Comparison of ENCODE assay signal across 18 cellular contexts in the genomic region with DNA sequence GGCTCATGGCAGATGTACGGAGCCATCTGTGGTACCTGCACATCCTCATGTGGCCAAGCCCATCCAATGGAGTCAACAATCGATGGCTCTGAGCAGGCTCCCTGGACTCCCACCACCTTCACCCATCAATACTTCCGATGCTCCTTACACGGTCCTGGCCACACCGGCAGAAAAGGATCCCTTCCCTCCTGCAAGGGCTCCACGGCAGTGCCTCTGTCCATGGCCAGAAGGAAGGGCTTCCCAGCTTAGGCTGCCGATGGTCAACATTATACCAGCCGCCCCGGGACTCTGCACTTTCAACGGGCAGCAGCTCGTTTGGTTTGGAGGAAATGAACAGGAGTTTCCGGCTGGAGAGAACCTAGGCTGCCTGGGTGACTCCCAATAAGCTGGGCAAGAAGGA. TPM values are rescaled to one million over a fixed set of nuclear protein-coding genes. Genes with fewer than 3 reads are reported as not detected.
DNase-seq lines count a peak whose midpoint lies in the region; ATAC-seq, FAIRE-seq and TF ChIP-seq lines count a peak whose summit lies in the region.
"Had no signal": no experiment of that assay in that cellular context is flagged by ENCODE, and none has a peak within 500 bp of the region (broad histone marks: within the 10 kb centered on the region; RNA-seq: fewer than 3 reads in every experiment).

No MANE protein-coding gene starts in this region.

- in situ Hi-C loops in HepG2 (cut with HindIII; ENCODE audit: extremely low pct_ligation_motif_present, low pct_unique_long_range_greater_than_20kb): no loop called here

- peaks cover 24% of the 10 kb centered on the region for H3K4me1 Mint-ChIP-seq in dendritic cell treated with granulocyte-macrophage colony-stimulating factor and Interleukin-4, amounts not matched to agents 40 ng/mL and 50 ng/mL, for 4 days (ENCODE audit: low read depth)
- peaks cover 15% of the 10 kb centered on the region for H3K4me1 Mint-ChIP-seq in stimulated activated effector memory CD8-positive, alpha-beta T cell treated with anti-CD3 and anti-CD28 coated beads, Interleukin-12 subunit alpha, Interleukin-12 subunit beta, amount 100 ng/mL, for 72 hours

- H3K4me2 ChIP-seq in HepG2 (ENCODE audit: low read depth, low read length): peak overlapping the region; percentile 28
- H3K4me2 ChIP-seq: BLaER1, KMS-11 had no signal

- TF ChIP-seq RAD21 in HepG2 (CRISPR knock-in tag; IDR thresholded peaks at IDR 0.05): no peak

- intact Hi-C loops in HepG2 (cut with micrococcal nuclease; ENCODE audit: unreplicated experiment): no loop called here
- intact Hi-C loops in right lobe of liver (cut with DNase I): no loop called here
- intact Hi-C loops in dendritic cell treated with granulocyte-macrophage colony-stimulating factor and Interleukin-4, amounts not matched to agents 40 ng/mL and 50 ng/mL, for 4 days (cut with micrococcal nuclease): no loop called here

- H3K27me3 Mint-ChIP-seq in dendritic cell treated with granulocyte-macrophage colony-stimulating factor and Interleukin-4, amounts not matched to agents 40 ng/mL and 50 ng/mL, for 4 days: peaks cover 20% of the 10 kb centered on the region
- H3K27me3 Mint-ChIP-seq: CD4-positive, alpha-beta memory T cell had no signal

- 57% methylated on average over 11 of the region's 12 CpGs for WGBS in HepG2 (ENCODE audit: low lambda C conversion rate)
- 70% methylated on average over 2 of the region's 12 CpGs for WGBS in right lobe of liver (ENCODE audit: insufficient coverage, low coverage, low lambda C conversion rate, missing lambda C conversion rate)

- no peak overlapping the region for H3K9ac ChIP-seq in HepG2 (ENCODE audit: insufficient read depth, low read depth, low read length)
- H3K9ac ChIP-seq: BLaER1, KMS-11 had no signal

- H3K4me1 ChIP-seq in HepG2 (ENCODE audit: insufficient read depth, low read length) (peaks cover 42% of the 10 kb centered on the region), right lobe of liver (no peaks in the 10 kb centered on the region)

- ATAC-seq in HepG2 (no peak), right lobe of liver (no peak)
- ATAC-seq in stimulated activated effector memory CD8-positive, alpha-beta T cell treated with anti-CD3 and anti-CD28 coated beads, Interleukin-12 subunit alpha, Interleukin-12 subunit beta, amount 100 ng/mL, for 72 hours: no peak

- CTCF ChIA-PET in HepG2 (lab: Yijun Ruan, JAX; ENCODE audit: low intra/inter-chr PET ratio, low total read pairs): no interaction called here

- no peak for TF ChIP-seq EP300 in HepG2 (IDR thresholded peaks at IDR 0.05; ENCODE audit: low read depth in 2 of 2, low read length in 2 of 2)
- no peak for TF ChIP-seq EP300 in HepG2 (CRISPR knock-in tag; IDR thresholded peaks at IDR 0.05; ENCODE audit: borderline replicate concordance)

- no TSS peak for BruUV-seq in HepG2 (replicated peaks; lab: Mats Ljungman, UMichigan)

- H4K20me1 ChIP-seq in HepG2 (ENCODE audit: insufficient read depth, low read length): no peaks in the 10 kb centered on the region; the same call in 1 of the 2 replicates
- H4K20me1 ChIP-seq: BLaER1 had no signal

- H3K27ac ChIP-seq in HepG2 (ENCODE audit: extremely low read length, insufficient read depth, low read length) (no peak overlapping the region), right lobe of liver (no peak overlapping the region)
- H3K27ac ChIP-seq: 22Rv1, BLaER1, KMS-11 had no signal

- H3K27me3 ChIP-seq in HepG2 (ENCODE audit: control insufficient read depth in 1 of 2, insufficient read depth in 2 of 2, low read length in 2 of 2) (no peaks in the 10 kb centered on the region), right lobe of liver (no peaks in the 10 kb centered on the region)
- H3K27me3 ChIP-seq: BLaER1 had no signal

- H3K4me3 ChIP-seq in HepG2 (replicated peaks in 1 of 3; ENCODE audit: insufficient read depth in 1 of 3, low read depth in 2 of 3, low read length in 3 of 3): no peak overlapping the region; a peak in 1 of 6 replicates
- no peak overlapping the region for H3K4me3 ChIP-seq in right lobe of liver
- H3K4me3 ChIP-seq: BLaER1 had no signal

- H3K79me2 ChIP-seq in HepG2 (ENCODE audit: insufficient read depth, low read length): no peaks in the 10 kb centered on the region

- no peak for TF ChIP-seq POLR2A in HepG2 (IDR thresholded peaks at IDR 0.05; ENCODE audit: insufficient read depth in 1 of 2, low read depth in 2 of 2, low read length in 2 of 2)
- no peak for TF ChIP-seq POLR2A in right lobe of liver (IDR thresholded peaks at IDR 0.05)

- H2AFZ ChIP-seq in HepG2 (ENCODE audit: low read length): no peak overlapping the region

- DNase-seq in HepG2 (ENCODE audit: low spot score) (no peak), right lobe of liver (no peak), iPS-NIHi11 (ENCODE audit: low spot score) (no peak), NCI-H187 (lab: John Stamatoyannopoulos, UW) (no peak)
- no peak for DNase-seq in stimulated activated effector memory CD8-positive, alpha-beta T cell treated with anti-CD3 and anti-CD28 coated beads, Interleukin-12 subunit alpha, Interleukin-12 subunit beta, amount 100 ng/mL, for 72 hours (ENCODE audit: low spot score in 2 of 2)
- DNase-seq: CD4-positive, alpha-beta memory T cell; DMS79 treated with DMSO at 0.1 percent for 48 hours; GF-D8; HCEC 1CT; HFFc6 had no signal

- H3K9me3 Mint-ChIP-seq in dendritic cell treated with granulocyte-macrophage colony-stimulating factor and Interleukin-4, amounts not matched to agents 40 ng/mL and 50 ng/mL, for 4 days: no peaks in the 10 kb centered on the region
- no peaks in the 10 kb centered on the region for H3K9me3 Mint-ChIP-seq in stimulated activated effector memory CD8-positive, alpha-beta T cell treated with anti-CD3 and anti-CD28 coated beads, Interleukin-12 subunit alpha, Interleukin-12 subunit beta, amount 100 ng/mL, for 72 hours
- H3K9me3 Mint-ChIP-seq: CD4-positive, alpha-beta memory T cell; HFFc6 had no signal

- H3K36me3 ChIP-seq in HepG2 (replicated peaks in 1 of 2; ENCODE audit: control insufficient read depth in 1 of 2, insufficient read depth in 2 of 2, low read length in 2 of 2) (peaks cover 0 to 2% of the 10 kb centered on the region in 2 experiments; a peak in 1 of 5 replicates), right lobe of liver (peaks cover 0 to 5% (median 0%) of the 10 kb centered on the region in 4 donors)

- H3K27ac Mint-ChIP-seq in dendritic cell treated with granulocyte-macrophage colony-stimulating factor and Interleukin-4, amounts not matched to agents 40 ng/mL and 50 ng/mL, for 4 days: peak overlapping the region; percentile 75
- H3K27ac Mint-ChIP-seq in stimulated activated effector memory CD8-positive, alpha-beta T cell treated with anti-CD3 and anti-CD28 coated beads, Interleukin-12 subunit alpha, Interleukin-12 subunit beta, amount 100 ng/mL, for 72 hours: peak overlapping the region; percentile 54
- H3K27ac Mint-ChIP-seq: CD14-positive monocyte; CD4-positive, alpha-beta memory T cell; HFFc6 had no signal

- H3K4me3 Mint-ChIP-seq in dendritic cell treated with granulocyte-macrophage colony-stimulating factor and Interleukin-4, amounts not matched to agents 40 ng/mL and 50 ng/mL, for 4 days: no peak overlapping the region
- H3K4me3 Mint-ChIP-seq in stimulated activated effector memory CD8-positive, alpha-beta T cell treated with anti-CD3 and anti-CD28 coated beads, Interleukin-12 subunit alpha, Interleukin-12 subunit beta, amount 100 ng/mL, for 72 hours: no peak overlapping the region
- H3K4me3 Mint-ChIP-seq: CD14-positive monocyte; CD4-positive, alpha-beta memory T cell; HFFc6 had no signal

- peaks cover 81% of the 10 kb centered on the region for H3K36me3 Mint-ChIP-seq in dendritic cell treated with granulocyte-macrophage colony-stimulating factor and Interleukin-4, amounts not matched to agents 40 ng/mL and 50 ng/mL, for 4 days (ENCODE audit: low read depth)
- peaks cover 22% of the 10 kb centered on the region for H3K36me3 Mint-ChIP-seq in stimulated activated effector memory CD8-positive, alpha-beta T cell treated with anti-CD3 and anti-CD28 coated beads, Interleukin-12 subunit alpha, Interleukin-12 subunit beta, amount 100 ng/mL, for 72 hours

- TF ChIP-seq CTCF in HepG2 (CRISPR knock-in tag; IDR thresholded peaks at IDR 0.05) (no peak), right lobe of liver (IDR thresholded peaks at IDR 0.05) (no peak)

- POLR2A ChIA-PET in HepG2 (lab: Yijun Ruan, JAX): interaction anchor here (1.3 kb wide), 1 partner anchor 42 kb away, joined by 3 read pairs; no protein-coding TSS in a partner anchor

- no peak for FAIRE-seq in HepG2 (lab: Jason Lieb, UNC)
- FAIRE-seq: HTR-8/SVneo had no signal

- peaks cover 6% of the 10 kb centered on the region for H3K9me3 ChIP-seq in HepG2 (ENCODE audit: low read length)
- no peaks in the 10 kb centered on the region for H3K9me3 ChIP-seq in right lobe of liver

RNA-seq across cellular contexts. Expression of gene SLX4, which starts 13.2 kb away (rescaled TPM):
- 2.5 and 3.6 TPM in 2 replicates for total RNA-seq in HepG2 (2016; rRNA removed; fragmentation: Illumina TruSeq; extraction: Trizol)
- total RNA-seq in HepG2 (2016; cell fraction: cytosol; rRNA removed; fragmentation: Illumina TruSeq; extraction: Trizol; ENCODE audit: low read depth): 0.97 and 1.0 TPM in 2 replicates
- 2.1 and 3.8 TPM in 2 replicates for total RNA-seq in HepG2 (2016; cell fraction: insoluble cytoplasmic fraction; rRNA removed; fragmentation: Illumina TruSeq; extraction: Trizol)
- total RNA-seq in HepG2 (2016; cell fraction: membrane; rRNA removed; fragmentation: Illumina TruSeq; extraction: Trizol): 1.3 and 1.6 TPM in 2 replicates
- total RNA-seq in HepG2 (2016; cell fraction: nucleus; rRNA removed; fragmentation: Illumina TruSeq; extraction: Trizol): 7.6 and 7.9 TPM in 2 replicates
- polyA plus RNA-seq in HepG2 (2011; rRNA removed): 1.1 and 1.3 TPM in 2 replicates
- polyA plus RNA-seq in HepG2 (2011; cell fraction: cytosol; rRNA removed): 0.40 and 0.46 TPM in 2 replicates
- polyA plus RNA-seq in HepG2 (2011; cell fraction: nucleus; rRNA removed): 5.4 and 5.9 TPM in 2 replicates
- 0.97 and 1.2 TPM in 2 replicates for polyA plus RNA-seq in HepG2 (2012)
- 0.16 and 0.18 TPM in 2 replicates for polyA plus RNA-seq in HepG2 (2016; cell fraction: cytosol; fragmentation: Illumina TruSeq; extraction: Trizol; ENCODE audit: low read depth)
- polyA plus RNA-seq in HepG2 (2016; cell fraction: insoluble cytoplasmic fraction; fragmentation: Illumina TruSeq; extraction: Trizol; ENCODE audit: low read depth): 1.1 and 1.7 TPM in 2 replicates
- polyA plus RNA-seq in HepG2 (2016; cell fraction: membrane; fragmentation: Illumina TruSeq; extraction: Trizol; ENCODE audit: low read depth): 0.21 and 0.31 TPM in 2 replicates
- 12.5 and 14.1 TPM in 2 replicates for polyA plus RNA-seq in HepG2 (2016; cell fraction: nucleus; fragmentation: Illumina TruSeq; extraction: Trizol; ENCODE audit: insufficient read depth, low read depth)
- 1.5 and 3.9 TPM in 2 replicates for polyA minus RNA-seq in HepG2 (2011; rRNA and poly(A)+ RNA removed; ENCODE audit: low replicate concordance)
- 0.89 and 1.1 TPM in 2 replicates for polyA minus RNA-seq in HepG2 (2011; cell fraction: cytosol; rRNA and poly(A)+ RNA removed)
- 4.4 and 5.1 TPM in 2 replicates for polyA minus RNA-seq in HepG2 (2011; cell fraction: nucleus; rRNA and poly(A)+ RNA removed)
- 1 to 10 TPM; 1.8 to 2.9 (median 2.2) TPM for total RNA-seq in right lobe of liver

RNA-seq across cellular contexts. Expression of gene NLRC3, which starts 21.0 kb away (rescaled TPM):
- total RNA-seq in HepG2 (2016; rRNA removed; fragmentation: Illumina TruSeq; extraction: Trizol): not detected in 2 replicates
- total RNA-seq in HepG2 (2016; cell fraction: cytosol; rRNA removed; fragmentation: Illumina TruSeq; extraction: Trizol; ENCODE audit: low read depth): not detected in 2 replicates
- 0.09 TPM in 1 of 2 replicates, not detected in the other for total RNA-seq in HepG2 (2016; cell fraction: insoluble cytoplasmic fraction; rRNA removed; fragmentation: Illumina TruSeq; extraction: Trizol)
- not detected in 2 replicates for total RNA-seq in HepG2 (2016; cell fraction: membrane; rRNA removed; fragmentation: Illumina TruSeq; extraction: Trizol)
- not detected in 2 replicates for total RNA-seq in HepG2 (2016; cell fraction: nucleus; rRNA removed; fragmentation: Illumina TruSeq; extraction: Trizol)
- polyA plus RNA-seq in HepG2 (2011; rRNA removed): 0.01 TPM in 1 of 2 replicates, not detected in the other
- polyA plus RNA-seq in HepG2 (2011; cell fraction: cytosol; rRNA removed): not detected in 2 replicates
- polyA plus RNA-seq in HepG2 (2011; cell fraction: nucleus; rRNA removed): 0.02 TPM in 1 of 2 replicates, not detected in the other
- polyA plus RNA-seq in HepG2 (2012): 0.09 and 0.11 TPM in 2 replicates
- not detected in 2 replicates for polyA plus RNA-seq in HepG2 (2016; cell fraction: cytosol; fragmentation: Illumina TruSeq; extraction: Trizol; ENCODE audit: low read depth)
- polyA plus RNA-seq in HepG2 (2016; cell fraction: insoluble cytoplasmic fraction; fragmentation: Illumina TruSeq; extraction: Trizol; ENCODE audit: low read depth): not detected in 2 replicates
- not detected in 2 replicates for polyA plus RNA-seq in HepG2 (2016; cell fraction: membrane; fragmentation: Illumina TruSeq; extraction: Trizol; ENCODE audit: low read depth)
- not detected in 2 replicates for polyA plus RNA-seq in HepG2 (2016; cell fraction: nucleus; fragmentation: Illumina TruSeq; extraction: Trizol; ENCODE audit: insufficient read depth, low read depth)
- polyA minus RNA-seq in HepG2 (2011; rRNA and poly(A)+ RNA removed; ENCODE audit: low replicate concordance): 0.07 TPM in 1 of 2 replicates, not detected in the other
- not detected in 2 replicates for polyA minus RNA-seq in HepG2 (2011; cell fraction: cytosol; rRNA and poly(A)+ RNA removed)
- not detected in 2 replicates for polyA minus RNA-seq in HepG2 (2011; cell fraction: nucleus; rRNA and poly(A)+ RNA removed)
- 1 to 10 TPM in 1 of 6 experiments, under 1 TPM in 5; 0.53 to 1.2 (median 0.64) TPM for total RNA-seq in right lobe of liver
- total RNA-seq: H4, HFFc6 had no signal
- polyA plus RNA-seq: AG04450 had no signal

RNA-seq across cellular contexts. Expression of gene DNASE1, which starts 56.3 kb away (rescaled TPM):
- total RNA-seq in HepG2 (2016; rRNA removed; fragmentation: Illumina TruSeq; extraction: Trizol) (3.7 and 7.1 TPM in 2 replicates), right lobe of liver (1 to 10 TPM; 1.4 to 6.2 (median 3.1) TPM)
- 9.5 and 9.7 TPM in 2 replicates for total RNA-seq in HepG2 (2016; cell fraction: cytosol; rRNA removed; fragmentation: Illumina TruSeq; extraction: Trizol; ENCODE audit: low read depth)
- total RNA-seq in HepG2 (2016; cell fraction: insoluble cytoplasmic fraction; rRNA removed; fragmentation: Illumina TruSeq; extraction: Trizol): 4.1 and 7.3 TPM in 2 replicates
- total RNA-seq in HepG2 (2016; cell fraction: membrane; rRNA removed; fragmentation: Illumina TruSeq; extraction: Trizol): 11.1 and 12.4 TPM in 2 replicates
- total RNA-seq in HepG2 (2016; cell fraction: nucleus; rRNA removed; fragmentation: Illumina TruSeq; extraction: Trizol): 11.8 and 13.6 TPM in 2 replicates
- 11.1 and 13.0 TPM in 2 replicates for polyA plus RNA-seq in HepG2 (2011; rRNA removed)
- 5.4 and 7.4 TPM in 2 replicates for polyA plus RNA-seq in HepG2 (2011; cell fraction: cytosol; rRNA removed)
- polyA plus RNA-seq in HepG2 (2011; cell fraction: nucleus; rRNA removed): 37.1 and 37.7 TPM in 2 replicates
- polyA plus RNA-seq in HepG2 (2012): 7.2 and 10.3 TPM in 2 replicates
- polyA plus RNA-seq in HepG2 (2016; cell fraction: cytosol; fragmentation: Illumina TruSeq; extraction: Trizol; ENCODE audit: low read depth): 10.1 and 11.6 TPM in 2 replicates
- 2.9 and 3.5 TPM in 2 replicates for polyA plus RNA-seq in HepG2 (2016; cell fraction: insoluble cytoplasmic fraction; fragmentation: Illumina TruSeq; extraction: Trizol; ENCODE audit: low read depth)
- polyA plus RNA-seq in HepG2 (2016; cell fraction: membrane; fragmentation: Illumina TruSeq; extraction: Trizol; ENCODE audit: low read depth): 9.6 and 10.1 TPM in 2 replicates
- polyA plus RNA-seq in HepG2 (2016; cell fraction: nucleus; fragmentation: Illumina TruSeq; extraction: Trizol; ENCODE audit: insufficient read depth, low read depth): 15.7 and 20.9 TPM in 2 replicates
- polyA minus RNA-seq in HepG2 (2011; rRNA and poly(A)+ RNA removed; ENCODE audit: low replicate concordance): 12.4 and 52.9 TPM in 2 replicates
- polyA minus RNA-seq in HepG2 (2011; cell fraction: cytosol; rRNA and poly(A)+ RNA removed): 3.9 and 4.6 TPM in 2 replicates
- 13.1 and 20.5 TPM in 2 replicates for polyA minus RNA-seq in HepG2 (2011; cell fraction: nucleus; rRNA and poly(A)+ RNA removed)
